ENCODE assay signal across 21 cellular contexts in the genomic region with DNA sequence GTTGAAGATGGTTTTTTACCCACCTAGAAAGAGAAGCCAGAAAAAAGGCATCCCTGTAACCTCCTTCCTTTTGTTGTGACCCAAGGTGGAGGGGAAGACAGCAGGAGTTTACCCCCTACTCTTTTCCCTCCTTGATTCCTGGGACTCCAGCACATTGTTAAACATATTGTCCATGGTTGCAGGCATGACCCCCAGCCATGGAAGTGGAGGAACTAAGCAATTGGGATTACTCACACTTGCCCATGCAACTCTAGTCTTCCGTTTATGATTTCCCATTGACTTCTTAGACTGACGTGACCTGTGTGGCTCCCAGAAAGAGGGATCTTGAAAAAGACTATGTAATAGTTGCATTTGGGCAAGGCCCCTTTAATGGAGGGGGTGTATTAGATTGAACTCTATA. TPM values are rescaled to one million over a fixed set of nuclear protein-coding genes. Genes with fewer than 3 reads are reported as not detected.
"Had no signal": no experiment of that assay in that cellular context is flagged by ENCODE, and none has a peak within 500 bp of the region (broad histone marks: within the 10 kb centered on the region; RNA-seq: fewer than 3 reads in every experiment).

No MANE protein-coding gene starts in this region.

RNA-seq across cellular contexts. Expression of a gene that starts 17.9 kb away (rescaled TPM):
- total RNA-seq: activated naive CD4-positive, alpha-beta T cell treated with anti-CD3 and anti-CD28 coated beads for 36 hours; activated naive CD4-positive, alpha-beta T cell treated with anti-CD3 and anti-CD28 coated beads, Interleukin-2, amount 50 U/mL, for 72 hours; activated naive CD8-positive, alpha-beta T cell treated with anti-CD3 and anti-CD28 coated beads for 36 hours; activated naive CD8-positive, alpha-beta T cell treated with anti-CD3 and anti-CD28 coated beads, Interleukin-2, amount 10 ng/mL, durations not matched to agents 7 days and 5 days; activated T-cell treated with anti-CD3 and anti-CD28 coated beads, Interleukin-2, amount 50 U/mL, for 4 hours; activated T-cell treated with anti-CD3 and anti-CD28 coated beads, Interleukin-2, amount 50 U/mL, for 72 hours; activated T-helper 1 cell treated with anti-CD3 and anti-CD28 coated beads, Interleukin-12 subunit alpha, Interleukin-12 subunit beta, Interleukin-2, Interleukin-4 antibody, amounts not matched to agents 30 ng/mL and 10 ng/mL and 1 ng/mL, durations not matched to agents 14 hours and 24 hours and 36 hours; activated T-helper 17 cell treated with anti-CD3 and anti-CD28 coated beads, Interleukin-2, amount 50 U/mL, for 72 hours; activated T-helper 2 cell treated with anti-CD3 and anti-CD28 coated beads, Interferon-gamma antibody, Interleukin-2, Interleukin-4, amounts not matched to agents 10 μg/mL and 5 μg/mL and 100 μg/mL, durations not matched to agents 14 hours and 24 hours and 36 hours; adrenal gland; aorta; ascending aorta; astrocyte; body of pancreas; breast epithelium; bronchial epithelial cell; cardiac muscle cell; cardiac septum; cerebellum; chondrocyte had no signal
- polyA plus RNA-seq: adipose tissue, adrenal gland, aorta, cardiac muscle cell had no signal

RNA-seq across cellular contexts. Expression of a gene that starts 59.4 kb away (rescaled TPM):
- total RNA-seq: activated naive CD4-positive, alpha-beta T cell treated with anti-CD3 and anti-CD28 coated beads for 36 hours; activated naive CD4-positive, alpha-beta T cell treated with anti-CD3 and anti-CD28 coated beads, Interleukin-2, amount 50 U/mL, for 72 hours; activated naive CD8-positive, alpha-beta T cell treated with anti-CD3 and anti-CD28 coated beads for 36 hours; activated naive CD8-positive, alpha-beta T cell treated with anti-CD3 and anti-CD28 coated beads, Interleukin-2, amount 10 ng/mL, durations not matched to agents 7 days and 5 days; activated T-cell treated with anti-CD3 and anti-CD28 coated beads, Interleukin-2, amount 50 U/mL, for 4 hours; activated T-cell treated with anti-CD3 and anti-CD28 coated beads, Interleukin-2, amount 50 U/mL, for 72 hours; activated T-helper 1 cell treated with anti-CD3 and anti-CD28 coated beads, Interleukin-12 subunit alpha, Interleukin-12 subunit beta, Interleukin-2, Interleukin-4 antibody, amounts not matched to agents 30 ng/mL and 10 ng/mL and 1 ng/mL, durations not matched to agents 14 hours and 24 hours and 36 hours; activated T-helper 17 cell treated with anti-CD3 and anti-CD28 coated beads, Interleukin-2, amount 50 U/mL, for 72 hours; activated T-helper 2 cell treated with anti-CD3 and anti-CD28 coated beads, Interferon-gamma antibody, Interleukin-2, Interleukin-4, amounts not matched to agents 10 μg/mL and 5 μg/mL and 100 μg/mL, durations not matched to agents 14 hours and 24 hours and 36 hours; adrenal gland; aorta; ascending aorta; astrocyte; body of pancreas; breast epithelium; bronchial epithelial cell; cardiac muscle cell; cardiac septum; cerebellum; chondrocyte had no signal
- polyA plus RNA-seq: adipose tissue, adrenal gland, aorta, cardiac muscle cell had no signal
